22 cellular contexts compared by ENCODE assay signal in genomic region chr6:109879521-109879920, GRCh38.
"Had no signal": no experiment of that assay in that cellular context is flagged by ENCODE, and none has a peak within 500 bp of the region (broad histone marks: within the 10 kb centered on the region; RNA-seq: fewer than 3 reads in every experiment).

No MANE protein-coding gene starts in this region.

- H3K36me3 ChIP-seq: ascending aorta, spleen had no signal

- FAIRE-seq: islet of Langerhans had no signal

- H3K36me3 Mint-ChIP-seq: stimulated activated memory B cell treated with anti-CD40 and anti-IgM and Interleukin-4, amounts not matched to agents 10 μg/mL and 1 μg/mL and 100 μg/mL, for 72 hours had no signal

- H3K27me3 Mint-ChIP-seq: progenitor cell of endocrine pancreas had no signal

- H3K4me3 ChIP-seq: ascending aorta, lung, spleen had no signal

- H3K9me3 ChIP-seq: ascending aorta had no signal

- ATAC-seq: activated T-cell treated with anti-CD3 and anti-CD28 coated beads, Interleukin-2, amount 50 U/mL, for 4 hours; sciatic nerve; stimulated activated memory B cell treated with anti-CD40 and anti-IgM and Interleukin-4, amounts not matched to agents 10 μg/mL and 1 μg/mL and 100 μg/mL, for 72 hours had no signal

- H3K4me1 Mint-ChIP-seq: stimulated activated memory B cell treated with anti-CD40 and anti-IgM and Interleukin-4, amounts not matched to agents 10 μg/mL and 1 μg/mL and 100 μg/mL, for 72 hours had no signal

- H3K27ac Mint-ChIP-seq: progenitor cell of endocrine pancreas; stimulated activated memory B cell treated with anti-CD40 and anti-IgM and Interleukin-4, amounts not matched to agents 10 μg/mL and 1 μg/mL and 100 μg/mL, for 72 hours; T-helper 1 cell treated with Interleukin-12 subunit alpha and Interleukin-12 subunit beta and Interleukin-4 antibody, amounts not matched to agents 30 μg/mL and 1 μg/mL, for 36 hours had no signal

- H3K4me1 ChIP-seq: ascending aorta had no signal

- DNase-seq: activated CD4-positive, alpha-beta T cell treated with anti-CD3 and anti-CD28 coated beads, Interleukin-2, amount 50 U/mL, for 1 hour; activated CD4-positive, CD25-positive, alpha-beta regulatory T cell treated with anti-CD3 and anti-CD28 coated beads, Interleukin-2, amount 50 U/mL, for 72 hours; activated CD8-positive, alpha-beta memory T cell treated with anti-CD3 and anti-CD28 coated beads, Interleukin-2, amount 50 U/mL, for 4 hours; activated effector memory CD4-positive, alpha-beta T cell treated with Interleukin-2 at 50 U/mL for 16 hours; activated naive CD4-positive, alpha-beta T cell treated with anti-CD3 and anti-CD28 coated beads, Interleukin-2, amount 50 U/mL, for 16 hours; activated T-cell treated with anti-CD3 and anti-CD28 coated beads, Interleukin-2, amount 50 U/mL, for 4 hours; cerebellar nuclear complex; cortex of kidney; effector CD4-positive, alpha-beta T cell; glutamatergic neuron; hippocampal formation; midbrain; spleen; stimulated activated CD4-positive, alpha-beta T cell treated with anti-CD3 and anti-CD28 coated beads, Interleukin-4, amount 100 ng/mL, for 4 hours had no signal

- H3K27ac ChIP-seq: ascending aorta, VCaP had no signal

- H3K27me3 ChIP-seq: ascending aorta, spleen had no signal

- H3K4me3 Mint-ChIP-seq: activated T-cell treated with anti-CD3 and anti-CD28 coated beads, Interleukin-2, amount 50 U/mL, for 4 hours; stimulated activated memory B cell treated with anti-CD40 and anti-IgM and Interleukin-4, amounts not matched to agents 10 μg/mL and 1 μg/mL and 100 μg/mL, for 72 hours; T-helper 1 cell treated with Interleukin-12 subunit alpha and Interleukin-12 subunit beta and Interleukin-4 antibody, amounts not matched to agents 30 μg/mL and 1 μg/mL, for 36 hours had no signal
